In genomic region chr5:154898210-154898609, GRCh38 we compare ENCODE assay signal across 18 cellular contexts. TPM values are rescaled to one million over a fixed set of nuclear protein-coding genes. Genes with fewer than 3 reads are reported as not detected.
DNase-seq lines count a peak whose midpoint lies in the region; ATAC-seq and TF ChIP-seq lines count a peak whose summit lies in the region.
"Had no signal": no experiment of that assay in that cellular context is flagged by ENCODE, and none has a peak within 500 bp of the region (broad histone marks: within the 10 kb centered on the region; RNA-seq: fewer than 3 reads in every experiment).

No MANE protein-coding gene starts in this region.

- H3K27ac Mint-ChIP-seq in Caco-2 (ENCODE audit: unreplicated experiment): no peak overlapping the region

- DNase-seq in MG63 (peak; percentile 97), fibroblast of mammary gland (ENCODE audit: low read depth) (peak; percentile 17), pons (ENCODE audit: low spot score) (peak; percentile 26), thoracic aorta (ENCODE audit: low spot score) (no peak), DMS114 treated with DMSO at 0.1 percent for 48 hours (lab: John Stamatoyannopoulos, UW; ENCODE audit: unreplicated experiment) (no peak), sigmoid colon (no peak), Caco-2 (no peak)
- DNase-seq: BE2C; CD4-positive, CD25-positive, alpha-beta regulatory T cell; GOT3; NCI-H1092 treated with DMSO at 0.1 percent for 48 hours; NCI-H146; NCI-H2081; NCI-H2171 treated with DMSO at 0.1 percent for 48 hours; NCI-H446; NCI-H526 treated with DMSO at 0.1 percent for 48 hours had no signal

- H3K36me3 ChIP-seq in MG63: peaks cover 77% of the 10 kb centered on the region
- H3K36me3 ChIP-seq in thoracic aorta: peaks cover 16% of the 10 kb centered on the region
- peaks cover 9 to 100% (median 52%) of the 10 kb centered on the region in 4 donors for H3K36me3 ChIP-seq in sigmoid colon
- no peaks in the 10 kb centered on the region; the same call in 1 of the 2 replicates for H3K36me3 ChIP-seq in Caco-2 (ENCODE audit: control insufficient read depth, insufficient read depth, low read length)

- no peaks in the 10 kb centered on the region for H3K27me3 ChIP-seq in MG63
- H3K27me3 ChIP-seq in thoracic aorta (replicated peaks; ENCODE audit: insufficient read depth): no peaks in the 10 kb centered on the region
- no peaks in the 10 kb centered on the region for H3K27me3 ChIP-seq in sigmoid colon
- no peaks in the 10 kb centered on the region for H3K27me3 ChIP-seq in Caco-2 (replicated peaks; ENCODE audit: control insufficient read depth, insufficient read depth, low read length)
- H3K27me3 ChIP-seq: BE2C had no signal

- POLR2A ChIA-PET in Caco-2 (lab: Charles Lee): no interaction called here

- no peak for TF ChIP-seq POLR2A in sigmoid colon (IDR thresholded peaks at IDR 0.05)

- no TSS peak for BruUV-seq in Caco-2 (replicated peaks; lab: Mats Ljungman, UMichigan)

- H3K27me3 Mint-ChIP-seq in Caco-2 (ENCODE audit: insufficient read depth, unreplicated experiment): no peaks in the 10 kb centered on the region
- H3K27me3 Mint-ChIP-seq: CD4-positive, CD25-positive, alpha-beta regulatory T cell had no signal

- TF ChIP-seq CTCF in fibroblast of mammary gland (conservative IDR thresholded peaks at IDR 0.05; ENCODE audit: control insufficient read depth, insufficient read depth, low read depth, low read length): no peak
- no peak for TF ChIP-seq CTCF in thoracic aorta (IDR thresholded peaks at IDR 0.05)
- TF ChIP-seq CTCF in sigmoid colon (IDR thresholded peaks at IDR 0.05): no peak
- no peak for TF ChIP-seq CTCF in Caco-2 (IDR thresholded peaks at IDR 0.05; ENCODE audit: insufficient read depth in 1 of 2, low read depth in 1 of 2, low read length in 1 of 2, severe bottlenecking in 1 of 2, unreplicated experiment in 1 of 2)

- no peaks in the 10 kb centered on the region for H3K4me1 Mint-ChIP-seq in Caco-2 (ENCODE audit: low read depth, unreplicated experiment)

- no peaks in the 10 kb centered on the region for H3K9me3 Mint-ChIP-seq in Caco-2 (ENCODE audit: unreplicated experiment)
- H3K9me3 Mint-ChIP-seq: CD4-positive, CD25-positive, alpha-beta regulatory T cell had no signal

- H3K9me3 ChIP-seq in MG63 (no peaks in the 10 kb centered on the region), thoracic aorta (no peaks in the 10 kb centered on the region), sigmoid colon (no peaks in the 10 kb centered on the region), Caco-2 (no peaks in the 10 kb centered on the region)
- H3K9me3 ChIP-seq: BE2C had no signal

- intact Hi-C loops in sigmoid colon (cut with DNase I): no loop called here
- intact Hi-C loops in Caco-2 (cut with micrococcal nuclease; ENCODE audit: unreplicated experiment): no loop called here

- peaks cover 72% of the 10 kb centered on the region for H3K36me3 Mint-ChIP-seq in Caco-2 (ENCODE audit: insufficient read depth, unreplicated experiment)

- CTCF ChIA-PET in Caco-2 (lab: Charles Lee): no interaction called here

- TF ChIP-seq EP300 in sigmoid colon (IDR thresholded peaks at IDR 0.05): no peak

- H3K27ac ChIP-seq in thoracic aorta (peak overlapping the region; percentile 27 to 82), sigmoid colon (no peak overlapping the region)

- H3K4me1 ChIP-seq in thoracic aorta (ENCODE audit: control insufficient read depth in 1 of 2, low read depth in 2 of 2) (peaks cover 2 to 30% of the 10 kb centered on the region in 2 donors), sigmoid colon (no peaks in the 10 kb centered on the region), Caco-2 (no peaks in the 10 kb centered on the region)
- H3K4me1 ChIP-seq: BE2C had no signal

- H3K4me3 ChIP-seq in MG63 (no peak overlapping the region), fibroblast of mammary gland (ENCODE audit: control insufficient read depth, low read depth, low read length) (no peak overlapping the region), thoracic aorta (no peak overlapping the region), sigmoid colon (no peak overlapping the region), Caco-2 (ENCODE audit: low read depth, low read length) (no peak overlapping the region)

- H3K4me3 Mint-ChIP-seq in Caco-2 (ENCODE audit: unreplicated experiment): no peak overlapping the region
- H3K4me3 Mint-ChIP-seq: CD4-positive, CD25-positive, alpha-beta regulatory T cell had no signal

- ATAC-seq in thoracic aorta (ENCODE audit: insufficient number of reproducible peaks, low FRiP score, low read depth): no peak
- ATAC-seq: HCT116, Panc1 had no signal

- WGBS in sigmoid colon, 2 donors: 94 to 95% methylated on average over 4 of the region's 4 CpGs

RNA-seq across cellular contexts. Expression of gene CNOT8, which starts 39.8 kb away (rescaled TPM):
- 67.0 and 70.7 TPM in 2 replicates for total RNA-seq in MG63 (2014; rRNA removed; shearing (Covaris generic); ENCODE audit: low replicate concordance)
- 10 to 100 TPM; 75.5 to 90.9 TPM for total RNA-seq in thoracic aorta
- total RNA-seq in sigmoid colon: 10 to 100 TPM; 51.8 to 80.6 (median 70.1) TPM
- 10 to 100 TPM; 51.6 to 53.5 (median 52.8) TPM for polyA plus RNA-seq in sigmoid colon
- total RNA-seq in Caco-2 (2022): 38.1 and 41.2 TPM in 2 replicates

RNA-seq across cellular contexts. Expression of gene GEMIN5, which starts 39.8 kb away (rescaled TPM):
- 36.9 and 39.6 TPM in 2 replicates for total RNA-seq in MG63 (2014; rRNA removed; shearing (Covaris generic); ENCODE audit: low replicate concordance)
- total RNA-seq in thoracic aorta: 10 to 100 TPM; 13.4 to 21.0 TPM
- total RNA-seq in sigmoid colon: 10 to 100 TPM; 12.2 to 15.2 (median 14.2) TPM
- polyA plus RNA-seq in sigmoid colon: 1 to 10 TPM in 2 of 3 donors, under 1 TPM in 1; 0.92 to 5.9 (median 1.8) TPM
- total RNA-seq in Caco-2 (2022): 20.7 and 22.7 TPM in 2 replicates

RNA-seq across cellular contexts. Expression of gene MRPL22, which starts 42.7 kb away (rescaled TPM):
- 57.4 and 104 TPM in 2 replicates for total RNA-seq in MG63 (2014; rRNA removed; shearing (Covaris generic); ENCODE audit: low replicate concordance)
- total RNA-seq in thoracic aorta: 10 to 100 TPM in 1 of 2 donors, 1 to 10 TPM in 1; 8.1 to 12.0 TPM
- total RNA-seq in sigmoid colon: 10 to 100 TPM; 13.8 to 40.0 (median 26.5) TPM
- 10 to 100 TPM; 53.5 to 73.1 (median 55.1) TPM for polyA plus RNA-seq in sigmoid colon
- 84.8 and 87.8 TPM in 2 replicates for total RNA-seq in Caco-2 (2022)

RNA-seq across cellular contexts. Expression of gene FAXDC2, which starts 47.8 kb away (rescaled TPM):
- 0.54 TPM in 1 of 2 replicates, not detected in the other for total RNA-seq in MG63 (2014; rRNA removed; shearing (Covaris generic); ENCODE audit: low replicate concordance)
- total RNA-seq in thoracic aorta: 10 to 100 TPM; 43.9 to 70.5 TPM
- 100 to 1,000 TPM in 1 of 4 donors, 10 to 100 TPM in 3; 67.3 to 118 (median 90.6) TPM for total RNA-seq in sigmoid colon
- polyA plus RNA-seq in sigmoid colon: 10 to 100 TPM; 13.3 to 30.0 (median 19.4) TPM
- total RNA-seq in Caco-2 (2022): 0.95 and 1.6 TPM in 2 replicates

Comparison
In these comparisons a context has a peak if more than half of its experiments do, and no peak if none do; other contexts are left out.
1. DNase-seq: peak in MG63 (single experiment), fibroblast of mammary gland (single experiment) and pons (single experiment); none in thoracic aorta (single experiment), DMS114 treated with DMSO at 0.1 percent for 48 hours (single experiment), sigmoid colon (single experiment) and Caco-2 (0 of 2).
2. H3K27ac ChIP-seq: peak in thoracic aorta (2 of 2); none in sigmoid colon (0 of 4).